In the genomic region with DNA sequence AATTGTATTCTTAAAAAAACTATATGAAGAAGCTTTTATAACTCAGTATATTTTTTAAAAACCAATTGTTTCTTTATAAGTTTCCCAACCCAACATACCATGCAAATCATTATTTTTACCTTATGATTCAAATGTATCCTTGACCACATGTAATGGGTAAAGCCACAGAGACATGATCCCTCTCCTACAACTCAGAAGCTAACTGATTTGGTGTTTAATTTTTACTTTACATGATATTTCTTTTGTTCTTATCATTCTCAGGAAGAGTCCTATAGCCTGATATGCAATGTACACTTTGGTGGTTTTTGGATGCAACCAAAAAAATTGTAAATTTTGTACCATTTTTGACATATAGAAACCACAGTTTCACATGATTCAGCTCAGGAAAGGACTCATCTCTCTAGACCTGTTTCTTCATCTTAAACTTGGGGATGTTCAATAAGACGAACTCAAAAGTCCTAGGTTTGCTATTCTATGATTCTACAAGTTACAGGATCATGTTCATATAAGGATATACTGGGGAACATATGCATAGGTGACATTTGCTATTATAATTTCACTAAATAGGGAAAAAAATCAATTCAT, we compare ENCODE assay signal across 16 cellular contexts.
"Had no signal": no experiment of that assay in that cellular context is flagged by ENCODE, and none has a peak within 500 bp of the region (broad histone marks: within the 10 kb centered on the region; RNA-seq: fewer than 3 reads in every experiment).

No MANE protein-coding gene starts in this region.

- H3K36me3 Mint-ChIP-seq: natural killer cell had no signal

- H3K27ac Mint-ChIP-seq: activated T-helper 2 cell treated with anti-CD3 and anti-CD28 coated beads, Interferon-gamma antibody, Interleukin-2, Interleukin-4, amounts not matched to agents 10 μg/mL and 5 μg/mL and 100 μg/mL, durations not matched to agents 14 hours and 24 hours and 36 hours; dendritic cell treated with granulocyte-macrophage colony-stimulating factor and Interleukin-4, amounts not matched to agents 40 ng/mL and 50 ng/mL, for 4 days; effector memory CD8-positive, alpha-beta T cell; natural killer cell; progenitor cell of endocrine pancreas had no signal

- H3K36me3 ChIP-seq: right lobe of liver, spleen, suprapubic skin had no signal

- ATAC-seq: effector memory CD8-positive, alpha-beta T cell; natural killer cell had no signal

- H3K4me3 Mint-ChIP-seq: dendritic cell treated with granulocyte-macrophage colony-stimulating factor and Interleukin-4, amounts not matched to agents 40 ng/mL and 50 ng/mL, for 4 days; effector memory CD8-positive, alpha-beta T cell; natural killer cell had no signal

- H3K4me1 ChIP-seq: spleen had no signal

- DNase-seq: activated CD4-positive, alpha-beta T cell treated with anti-CD3 and anti-CD28 coated beads for 48 hours; activated naive CD4-positive, alpha-beta T cell treated with anti-CD3 and anti-CD28 coated beads, Interleukin-2, amount 50 U/mL, for 16 hours; amniotic stem cell; effector memory CD8-positive, alpha-beta T cell; mucosa of descending colon; natural killer cell; nucleus accumbens; right lobe of liver; spleen; stimulated activated CD4-positive, alpha-beta T cell treated with anti-CD3 and anti-CD28 coated beads, Interleukin-1b, Interleukin-23, amount 100 ng/mL, for 48 hours; stimulated activated naive CD4-positive, alpha-beta T cell had no signal

- H3K27me3 Mint-ChIP-seq: dendritic cell treated with granulocyte-macrophage colony-stimulating factor and Interleukin-4, amounts not matched to agents 40 ng/mL and 50 ng/mL, for 4 days; progenitor cell of endocrine pancreas had no signal

- H3K4me3 ChIP-seq: body of pancreas, mucosa of descending colon, right lobe of liver, spleen, suprapubic skin had no signal

- H3K9me3 Mint-ChIP-seq: activated T-helper 2 cell treated with anti-CD3 and anti-CD28 coated beads, Interferon-gamma antibody, Interleukin-2, Interleukin-4, amounts not matched to agents 10 μg/mL and 5 μg/mL and 100 μg/mL, durations not matched to agents 14 hours and 24 hours and 36 hours; dendritic cell treated with granulocyte-macrophage colony-stimulating factor and Interleukin-4, amounts not matched to agents 40 ng/mL and 50 ng/mL, for 4 days; effector memory CD8-positive, alpha-beta T cell; natural killer cell had no signal

- H3K9me3 ChIP-seq: body of pancreas, mucosa of descending colon, right lobe of liver, spleen, suprapubic skin had no signal

- H3K27ac ChIP-seq: body of pancreas, right lobe of liver, spleen had no signal

- H3K4me1 Mint-ChIP-seq: natural killer cell had no signal

- H3K27me3 ChIP-seq: body of pancreas, right lobe of liver, spleen, suprapubic skin had no signal
